ENCODE assay signal across 11 cellular contexts in genomic region chr14:24634158-24634557, GRCh38. TPM values are rescaled to one million over a fixed set of nuclear protein-coding genes. Genes with fewer than 3 reads are reported as not detected.
A peak's percentile ranks its signal among the peaks of the same experiment; 100 is the strongest.
DNase-seq lines count a peak whose midpoint lies in the region; ATAC-seq and TF ChIP-seq lines count a peak whose summit lies in the region.
"Had no signal": no experiment of that assay in that cellular context is flagged by ENCODE, and none has a peak within 500 bp of the region (broad histone marks: within the 10 kb centered on the region; RNA-seq: fewer than 3 reads in every experiment).

TSS of gene GZMB (minus strand) at chr14:24634190. CDS start at chr14:24634160, 30 bp downstream.

- H3K36me3 ChIP-seq in stomach: no peaks in the 10 kb centered on the region
- H3K36me3 ChIP-seq in prostate gland: no peaks in the 10 kb centered on the region

- TF ChIP-seq CTCF in stomach (IDR thresholded peaks at IDR 0.05) (no peak), prostate gland (IDR thresholded peaks at IDR 0.05) (no peak)

- peak within 1 kb of the TSS; percentile 95 for H3K4me3 Mint-ChIP-seq in activated T-helper 2 cell treated with anti-CD3 and anti-CD28 coated beads, Interferon-gamma antibody, Interleukin-2, Interleukin-4, amounts not matched to agents 10 μg/mL and 5 μg/mL and 100 μg/mL, durations not matched to agents 14 hours and 24 hours and 36 hours (ENCODE audit: low read depth)

- TF ChIP-seq POLR2A in stomach (IDR thresholded peaks at IDR 0.05) (no peak), prostate gland (IDR thresholded peaks at IDR 0.05) (no peak)

- peaks cover 4% of the 10 kb centered on the region for H3K9me3 Mint-ChIP-seq in activated T-helper 2 cell treated with anti-CD3 and anti-CD28 coated beads, Interferon-gamma antibody, Interleukin-2, Interleukin-4, amounts not matched to agents 10 μg/mL and 5 μg/mL and 100 μg/mL, durations not matched to agents 14 hours and 24 hours and 36 hours

- H3K4me1 ChIP-seq in stomach (peaks cover 0 to 17% (median 14%) of the 10 kb centered on the region in 4 donors), prostate gland (replicated peaks) (peaks cover 6% of the 10 kb centered on the region)

- intact Hi-C loops in activated T-helper 2 cell treated with anti-CD3 and anti-CD28 coated beads, Interferon-gamma antibody, Interleukin-2, Interleukin-4, amounts not matched to agents 10 μg/mL and 5 μg/mL and 100 μg/mL, durations not matched to agents 14 hours and 24 hours and 36 hours (cut with micrococcal nuclease): loop anchor here (1.0 to 2.0 kb wide), 5 partner anchors 26 to 59 kb away; no protein-coding TSS in a partner anchor
- intact Hi-C loops in stomach (cut with DNase I; ENCODE audit: low total_unique reads): no loop called here
- intact Hi-C loops in prostate gland (cut with DNase I): no loop called here

- DNase-seq in activated CD4-positive, alpha-beta T cell treated with anti-CD3 and anti-CD28 coated beads for 24 hours (ENCODE audit: low read depth in 2 of 2): peak; percentile 20 to 35
- no peak for DNase-seq in activated CD4-positive, alpha-beta T cell treated with anti-CD3 and anti-CD28 coated beads for 1 hour
- DNase-seq in activated T-helper 2 cell treated with anti-CD3 and anti-CD28 coated beads, Interferon-gamma antibody, Interleukin-2, Interleukin-4, amounts not matched to agents 10 μg/mL and 5 μg/mL and 100 μg/mL, durations not matched to agents 14 hours and 24 hours and 36 hours (ENCODE audit: low spot score): peak; percentile 59
- DNase-seq in stimulated activated CD4-positive, alpha-beta T cell treated with anti-CD3 and anti-CD28 coated beads, Interleukin-12 subunit alpha, Interleukin-12 subunit beta, amount 100 ng/mL, for 4 hours: peak; percentile 17
- DNase-seq in stomach (peak; percentile 40), GDM1 (lab: John Stamatoyannopoulos, UW) (no peak), prostate gland (ENCODE audit: low spot score) (no peak)
- DNase-seq: glutamatergic neuron, KG1, midbrain had no signal

- no peak for TF ChIP-seq EP300 in stomach (IDR thresholded peaks at IDR 0.05)

- 47 to 80% (median 73%) methylated on average over 2 of the region's 2 CpGs for WGBS in stomach, 5 donors
- WGBS in prostate gland: 85% methylated on average over 2 of the region's 2 CpGs

- H3K27me3 Mint-ChIP-seq in activated T-helper 2 cell treated with anti-CD3 and anti-CD28 coated beads, Interferon-gamma antibody, Interleukin-2, Interleukin-4, amounts not matched to agents 10 μg/mL and 5 μg/mL and 100 μg/mL, durations not matched to agents 14 hours and 24 hours and 36 hours (ENCODE audit: low read depth): no peaks in the 10 kb centered on the region

- peaks cover 75% of the 10 kb centered on the region for H3K4me1 Mint-ChIP-seq in activated T-helper 2 cell treated with anti-CD3 and anti-CD28 coated beads, Interferon-gamma antibody, Interleukin-2, Interleukin-4, amounts not matched to agents 10 μg/mL and 5 μg/mL and 100 μg/mL, durations not matched to agents 14 hours and 24 hours and 36 hours (ENCODE audit: low read depth)

- H3K9me3 ChIP-seq in stomach (no peaks in the 10 kb centered on the region), prostate gland (no peaks in the 10 kb centered on the region)

- no peaks in the 10 kb centered on the region for H3K27me3 ChIP-seq in stomach
- no peaks in the 10 kb centered on the region for H3K27me3 ChIP-seq in prostate gland (replicated peaks; ENCODE audit: insufficient read depth)

- peak within 1 kb of the TSS in 1 of 4 donors; percentile 4 for H3K4me3 ChIP-seq in stomach
- H3K4me3 ChIP-seq in prostate gland: no peak within 1 kb of the TSS

- H3K36me3 Mint-ChIP-seq in activated T-helper 2 cell treated with anti-CD3 and anti-CD28 coated beads, Interferon-gamma antibody, Interleukin-2, Interleukin-4, amounts not matched to agents 10 μg/mL and 5 μg/mL and 100 μg/mL, durations not matched to agents 14 hours and 24 hours and 36 hours (ENCODE audit: low read depth): peaks cover 58% of the 10 kb centered on the region

- H3K27ac ChIP-seq in stomach (peak within 1 kb of the TSS in 1 of 5 donors; percentile 48), prostate gland (no peak within 1 kb of the TSS)

- H3K27ac Mint-ChIP-seq in activated T-helper 2 cell treated with anti-CD3 and anti-CD28 coated beads, Interferon-gamma antibody, Interleukin-2, Interleukin-4, amounts not matched to agents 10 μg/mL and 5 μg/mL and 100 μg/mL, durations not matched to agents 14 hours and 24 hours and 36 hours: peak within 1 kb of the TSS; percentile 93

- ATAC-seq in GM18907 (IDR thresholded peaks at IDR 0.05; ENCODE audit: unreplicated experiment): no peak

RNA-seq across cellular contexts. Expression of gene GZMB, which starts in this region (rescaled TPM):
- 4,664 and 4,741 TPM in 2 replicates for total RNA-seq in activated T-helper 2 cell treated with anti-CD3 and anti-CD28 coated beads, Interferon-gamma antibody, Interleukin-2, Interleukin-4, amounts not matched to agents 10 μg/mL and 5 μg/mL and 100 μg/mL, durations not matched to agents 14 hours and 24 hours and 36 hours
- total RNA-seq in stomach (1 to 10 TPM in 1 of 5 donors, under 1 TPM in 1, not detected in 3; 0.92 to 2.9 TPM), prostate gland (1 to 10 TPM in 1 of 2 donors, not detected in 1; 1.1 TPM)
- 1 to 10 TPM; 1.6 to 4.0 (median 2.3) TPM for polyA plus RNA-seq in stomach

Comparison
In these comparisons a context has a peak if more than half of its experiments do, and no peak if none do; other contexts are left out.
1. RNA of gene GZMB (total RNA-seq): 4,664 to 4,741 TPM in activated T-helper 2 cell treated with anti-CD3 and anti-CD28 coated beads, Interferon-gamma antibody, Interleukin-2, Interleukin-4, amounts not matched to agents 10 μg/mL and 5 μg/mL and 100 μg/mL, durations not matched to agents 14 hours and 24 hours and 36 hours; 1.1 TPM in prostate gland and 0.92 to 2.9 TPM in stomach; every median in the first group is over 1,000 times any median in the second.
2. DNase-seq: peak in activated CD4-positive, alpha-beta T cell treated with anti-CD3 and anti-CD28 coated beads for 24 hours (2 of 2), activated T-helper 2 cell treated with anti-CD3 and anti-CD28 coated beads, Interferon-gamma antibody, Interleukin-2, Interleukin-4, amounts not matched to agents 10 μg/mL and 5 μg/mL and 100 μg/mL, durations not matched to agents 14 hours and 24 hours and 36 hours (single experiment), stimulated activated CD4-positive, alpha-beta T cell treated with anti-CD3 and anti-CD28 coated beads, Interleukin-12 subunit alpha, Interleukin-12 subunit beta, amount 100 ng/mL, for 4 hours (single experiment) and stomach (single experiment); none in activated CD4-positive, alpha-beta T cell treated with anti-CD3 and anti-CD28 coated beads for 1 hour (single experiment), GDM1 (single experiment) and prostate gland (single experiment).